Comparison of ENCODE assay signal across 6 cellular contexts in genomic region chr4:663438-664428, GRCh38. TPM values are rescaled to one million over a fixed set of nuclear protein-coding genes. Genes with fewer than 3 reads are reported as not detected.
DNase-seq lines count a peak whose midpoint lies in the region; ATAC-seq lines count a peak whose summit lies in the region.

No MANE protein-coding gene starts in this region.

- no peaks in the 10 kb centered on the region for H3K9me3 Mint-ChIP-seq in T-cell

- H3K27me3 ChIP-seq in effector memory CD4-positive, alpha-beta T cell (replicated peaks; ENCODE audit: control insufficient read depth, insufficient read depth, low read length, poor library complexity, severe bottlenecking), result no peaks in the 10 kb centered on the region

- no peaks in the 10 kb centered on the region for H3K27me3 Mint-ChIP-seq in T-cell

- peak overlapping the region; percentile 71 for H3K27ac ChIP-seq in effector memory CD4-positive, alpha-beta T cell (ENCODE audit: insufficient read depth, low read length, poor library complexity, severe bottlenecking)

- CTCF ChIA-PET in T-cell (lab: Charles Lee), result interaction anchor here (0.6 to 1.2 kb wide), 2 partner anchors 10 to 459 kb away, joined by 3 read pairs; partner anchors contain the start of genes ATP5ME (in 1 of the 2) and MYL5 (in 1 of the 2)

- H3K4me1 Mint-ChIP-seq in T-cell, result peaks cover 12 to 23% (median 22%) of the 10 kb centered on the region in 3 donors

- no peaks in the 10 kb centered on the region for H3K36me3 ChIP-seq in effector memory CD4-positive, alpha-beta T cell (ENCODE audit: control insufficient read depth, insufficient read depth, low read length)

- no peaks in the 10 kb centered on the region for H3K9me3 ChIP-seq in effector memory CD4-positive, alpha-beta T cell (ENCODE audit: control insufficient read depth, low read length)

- ATAC-seq in T-cell (replicated peaks in 1 of 4), result peak; percentile 86 to 90 (median 88)

- peak; percentile 49 for DNase-seq in SKM-1 treated with dmso at 0.1 percent for 144 hours (lab: John Stamatoyannopoulos, UW; ENCODE audit: unreplicated experiment)
- no peak for DNase-seq in SKM-1 (lab: John Stamatoyannopoulos, UW; ENCODE audit: unreplicated experiment)
- DNase-seq in T-cell, result peak; percentile 60 to 88 (median 78)
- peak; percentile 48 to 60 (median 58) for DNase-seq in effector memory CD4-positive, alpha-beta T cell
- peak; percentile 83 for DNase-seq in retina
- DNase-seq in COLO829 (ENCODE audit: low spot score), result no peak

- POLR2A ChIA-PET in T-cell (lab: Charles Lee), result interaction anchor here in 1 of 2 donors (0.7 kb wide), 1 partner anchor 340 kb away, joined by 4 read pairs; no protein-coding TSS in a partner anchor

- peaks cover 18% of the 10 kb centered on the region for H3K4me1 ChIP-seq in effector memory CD4-positive, alpha-beta T cell (ENCODE audit: control insufficient read depth, insufficient read depth, low read length, poor library complexity, severe bottlenecking)

- H3K36me3 Mint-ChIP-seq in T-cell, result peaks cover 9% of the 10 kb centered on the region

- peak overlapping the region; percentile 76 for H3K4me3 ChIP-seq in effector memory CD4-positive, alpha-beta T cell (ENCODE audit: insufficient read depth, low read depth, low read length, poor library complexity, severe bottlenecking)

- H3K27ac Mint-ChIP-seq in T-cell, result peak overlapping the region; percentile 84 to 91

- peak overlapping the region; percentile 81 to 86 (median 84) for H3K4me3 Mint-ChIP-seq in T-cell

RNA-seq across cellular contexts. Expression of gene ATP5ME, which starts 10.3 kb away (rescaled TPM):
- 100 to 1,000 TPM in 4 of 5 donors, 10 to 100 TPM in 1; 92.4 to 158 (median 145) TPM for total RNA-seq in T-cell

RNA-seq across cellular contexts. Expression of gene MYL5, which starts 10.6 kb away (rescaled TPM):
- 10 to 100 TPM; 21.1 to 26.3 (median 21.9) TPM for total RNA-seq in T-cell

RNA-seq across cellular contexts. Expression of gene SLC49A3, which starts 25.2 kb away (rescaled TPM):
- 1 to 10 TPM in 4 of 5 donors, under 1 TPM in 1; 0.53 to 2.7 (median 1.4) TPM for total RNA-seq in T-cell

RNA-seq across cellular contexts. Expression of gene PDE6B, which starts 38.4 kb away (rescaled TPM):
- total RNA-seq in T-cell, result 10 to 100 TPM; 14.2 to 21.7 (median 19.8) TPM

RNA-seq across cellular contexts. Expression of gene PCGF3, which starts 41.9 kb away (rescaled TPM):
- 10 to 100 TPM; 47.0 to 76.9 (median 51.1) TPM for total RNA-seq in T-cell

Comparison
In these comparisons a context has a peak if more than half of its experiments do, and no peak if none do; other contexts are left out.
1. DNase-seq: peak in SKM-1 treated with dmso at 0.1 percent for 144 hours (single experiment), T-cell (34 of 34), effector memory CD4-positive, alpha-beta T cell (3 of 3) and retina (single experiment); none in SKM-1 (single experiment) and COLO829 (single experiment).